Comparison of ENCODE assay signal across 22 cellular contexts in genomic region chr5:125874057-125874456, GRCh38.
"Had no signal": no experiment of that assay in that cellular context is flagged by ENCODE, and none has a peak within 500 bp of the region (broad histone marks: within the 10 kb centered on the region; RNA-seq: fewer than 3 reads in every experiment).

No MANE protein-coding gene starts in this region.

- H3K36me3 ChIP-seq: brain microvascular endothelial cell, esophagus muscularis mucosa, gastroesophageal sphincter, pancreas, transverse colon had no signal

- FAIRE-seq: astrocyte, kidney, pancreas had no signal

- ATAC-seq: gastroesophageal sphincter; naive thymus-derived CD8-positive, alpha-beta T cell; pancreas; psoas muscle; stimulated activated naive B cell treated with anti-CD40 and anti-IgM and Interleukin-4, amounts not matched to agents 10 μg/mL and 1 μg/mL and 100 μg/mL, for 72 hours had no signal

- H3K9me3 ChIP-seq: esophagus muscularis mucosa, gastroesophageal sphincter, pancreas, psoas muscle, transverse colon had no signal

- H3K4me3 ChIP-seq: esophagus muscularis mucosa, gastroesophageal sphincter, pancreas, psoas muscle, transverse colon had no signal

- DNase-seq: activated B cell treated with CpG ODN at 0.5 μM for 24 hours; activated CD8-positive, alpha-beta memory T cell treated with anti-CD3 and anti-CD28 coated beads for 24 hours; activated gamma-delta T cell; activated naive CD4-positive, alpha-beta T cell treated with anti-CD3 and anti-CD28 coated beads, Interleukin-2, amount 10 ng/mL, durations not matched to agents 7 days and 5 days; activated naive CD8-positive, alpha-beta T cell treated with anti-CD3 and anti-CD28 coated beads, Interleukin-2, amount 10 ng/mL, durations not matched to agents 7 days and 5 days; brain microvascular endothelial cell; central memory CD4-positive, alpha-beta T cell; hippocampal formation; kidney; midbrain; naive thymus-derived CD8-positive, alpha-beta T cell; nucleus accumbens; pancreas; psoas muscle; stimulated activated CD4-positive, alpha-beta T cell treated with anti-CD3 and anti-CD28 coated beads, Interleukin-15, amount 100 ng/mL, for 24 hours; stimulated activated CD4-positive, alpha-beta T cell treated with anti-CD3 and anti-CD28 coated beads, Interleukin-2, amount 100 ng/mL, for 24 hours; stimulated activated naive B cell treated with anti-CD40 and anti-IgM and Interleukin-4, amounts not matched to agents 10 μg/mL and 1 μg/mL and 100 μg/mL, for 72 hours; T-helper 1 cell; transverse colon had no signal

- H3K4me1 ChIP-seq: gastroesophageal sphincter, pancreas, psoas muscle, transverse colon had no signal

- H3K27ac ChIP-seq: brain microvascular endothelial cell, esophagus muscularis mucosa, gastroesophageal sphincter, pancreas, psoas muscle, transverse colon had no signal

- H3K27me3 ChIP-seq: brain microvascular endothelial cell, esophagus muscularis mucosa, gastroesophageal sphincter, pancreas, transverse colon had no signal
